In the genomic region with DNA sequence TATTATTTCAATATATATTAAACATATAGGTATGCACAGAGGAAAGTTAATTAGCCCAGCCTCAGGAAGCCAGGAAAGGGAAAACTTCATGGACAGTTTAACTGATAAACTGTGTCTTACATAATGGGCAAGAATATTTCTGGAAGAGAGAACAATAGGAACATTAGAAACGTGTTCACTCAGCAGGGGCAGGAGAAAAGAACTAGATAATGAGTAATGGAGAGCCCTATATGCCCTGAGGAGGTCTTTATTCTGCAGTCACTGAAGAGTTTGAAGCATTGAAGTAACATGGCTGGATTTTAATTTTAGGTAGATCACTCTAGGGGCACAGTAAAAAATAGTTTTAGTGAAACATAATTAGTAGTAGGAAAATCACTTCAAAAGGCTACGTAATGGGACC, we compare ENCODE assay signal across 22 cellular contexts.
"Had no signal": no experiment of that assay in that cellular context is flagged by ENCODE, and none has a peak within 500 bp of the region (broad histone marks: within the 10 kb centered on the region; RNA-seq: fewer than 3 reads in every experiment).

No MANE protein-coding gene starts in this region.

- H3K4me3 Mint-ChIP-seq: activated B cell treated with CpG ODN at 0.5 μM for 24 hours; activated CD4-positive, alpha-beta memory T cell treated with anti-CD3 and anti-CD28 coated beads for 36 hours; activated naive CD4-positive, alpha-beta T cell treated with anti-CD3 and anti-CD28 coated beads, Interleukin-2, amount 10 ng/mL, durations not matched to agents 7 days and 5 days; activated T-cell treated with anti-CD3 and anti-CD28 coated beads, Interleukin-2, amount 50 U/mL, for 72 hours; nephron progenitor cell; stimulated activated memory B cell treated with anti-CD40 and anti-IgM and Interleukin-4, amounts not matched to agents 10 μg/mL and 1 μg/mL and 100 μg/mL, for 72 hours; T-helper 1 cell treated with Interleukin-12 subunit alpha and Interleukin-12 subunit beta and Interleukin-4 antibody, amounts not matched to agents 30 μg/mL and 1 μg/mL, for 36 hours had no signal

- H3K9me3 ChIP-seq: gastrocnemius medialis, sigmoid colon, stomach, suprapubic skin, tibial nerve had no signal

- H3K36me3 ChIP-seq: cardiac muscle cell, gastrocnemius medialis, sigmoid colon, stomach, suprapubic skin, tibial nerve had no signal

- H3K27me3 Mint-ChIP-seq: activated B cell treated with CpG ODN at 0.5 μM for 24 hours; activated CD4-positive, alpha-beta memory T cell treated with anti-CD3 and anti-CD28 coated beads for 36 hours; activated naive CD4-positive, alpha-beta T cell treated with anti-CD3 and anti-CD28 coated beads, Interleukin-2, amount 10 ng/mL, durations not matched to agents 7 days and 5 days; stimulated activated memory B cell treated with anti-CD40 and anti-IgM and Interleukin-4, amounts not matched to agents 10 μg/mL and 1 μg/mL and 100 μg/mL, for 72 hours had no signal

- H3K4me2 ChIP-seq: smooth muscle cell had no signal

- H3K36me3 Mint-ChIP-seq: activated CD4-positive, alpha-beta memory T cell treated with anti-CD3 and anti-CD28 coated beads for 36 hours; activated naive CD4-positive, alpha-beta T cell treated with anti-CD3 and anti-CD28 coated beads, Interleukin-2, amount 10 ng/mL, durations not matched to agents 7 days and 5 days; stimulated activated memory B cell treated with anti-CD40 and anti-IgM and Interleukin-4, amounts not matched to agents 10 μg/mL and 1 μg/mL and 100 μg/mL, for 72 hours had no signal

- H3K27ac Mint-ChIP-seq: activated B cell treated with CpG ODN at 0.5 μM for 24 hours; activated CD4-positive, alpha-beta memory T cell treated with anti-CD3 and anti-CD28 coated beads for 36 hours; activated naive CD4-positive, alpha-beta T cell treated with anti-CD3 and anti-CD28 coated beads, Interleukin-2, amount 10 ng/mL, durations not matched to agents 7 days and 5 days; activated T-cell treated with anti-CD3 and anti-CD28 coated beads, Interleukin-2, amount 50 U/mL, for 72 hours; nephron progenitor cell; stimulated activated memory B cell treated with anti-CD40 and anti-IgM and Interleukin-4, amounts not matched to agents 10 μg/mL and 1 μg/mL and 100 μg/mL, for 72 hours; T-helper 1 cell treated with Interleukin-12 subunit alpha and Interleukin-12 subunit beta and Interleukin-4 antibody, amounts not matched to agents 30 μg/mL and 1 μg/mL, for 36 hours had no signal

- H3K27ac ChIP-seq: cardiac muscle cell, gastrocnemius medialis, sigmoid colon, stomach, suprapubic skin, tibial nerve had no signal

- H3K4me3 ChIP-seq: cardiac muscle cell, gastrocnemius medialis, sigmoid colon, smooth muscle cell, stomach, suprapubic skin, tibial nerve had no signal

- H3K9me3 Mint-ChIP-seq: activated B cell treated with CpG ODN at 0.5 μM for 24 hours; activated CD4-positive, alpha-beta memory T cell treated with anti-CD3 and anti-CD28 coated beads for 36 hours; activated naive CD4-positive, alpha-beta T cell treated with anti-CD3 and anti-CD28 coated beads, Interleukin-2, amount 10 ng/mL, durations not matched to agents 7 days and 5 days; activated T-cell treated with anti-CD3 and anti-CD28 coated beads, Interleukin-2, amount 50 U/mL, for 72 hours; nephron progenitor cell; stimulated activated memory B cell treated with anti-CD40 and anti-IgM and Interleukin-4, amounts not matched to agents 10 μg/mL and 1 μg/mL and 100 μg/mL, for 72 hours; T-helper 1 cell treated with Interleukin-12 subunit alpha and Interleukin-12 subunit beta and Interleukin-4 antibody, amounts not matched to agents 30 μg/mL and 1 μg/mL, for 36 hours had no signal

- H3K27me3 ChIP-seq: cardiac muscle cell, gastrocnemius medialis, sigmoid colon, stomach, suprapubic skin, tibial nerve had no signal

- DNase-seq: activated B cell treated with CpG ODN at 0.5 μM for 24 hours; activated CD4-positive, alpha-beta memory T cell treated with anti-CD3 and anti-CD28 coated beads for 36 hours; activated CD4-positive, alpha-beta T cell treated with anti-CD3 and anti-CD28 coated beads for 48 hours; activated effector memory CD4-positive, alpha-beta T cell treated with anti-CD3 and anti-CD28 coated beads, Interleukin-2, amount 50 U/mL, for 16 hours; activated naive CD4-positive, alpha-beta T cell treated with anti-CD3 and anti-CD28 coated beads, Interleukin-2, amount 10 ng/mL, durations not matched to agents 7 days and 5 days; activated T-cell treated with anti-CD3 and anti-CD28 coated beads, Interleukin-2, amount 50 U/mL, for 72 hours; cortex of kidney; gastrocnemius medialis; hippocampal formation; mesenchymal stem cell; nephron progenitor cell; nucleus accumbens; sigmoid colon; stimulated activated CD4-positive, alpha-beta T cell treated with anti-CD3 and anti-CD28 coated beads, Interleukin-15, amount 100 ng/mL, for 24 hours; stomach; T1000 had no signal
